14 cellular contexts compared by ENCODE assay signal in genomic region chr4:13367691-13368090, GRCh38.
"Had no signal": no experiment of that assay in that cellular context is flagged by ENCODE, and none has a peak within 500 bp of the region (broad histone marks: within the 10 kb centered on the region; RNA-seq: fewer than 3 reads in every experiment).

No MANE protein-coding gene starts in this region.

- H3K9ac ChIP-seq: SK-N-SH had no signal

- DNase-seq: KBM-7, NCI-H1105 treated with DMSO at 0.1 percent for 48 hours, NCI-H1417 treated with DMSO at 0.1 percent for 48 hours, NCI-H1694 treated with DMSO at 0.1 percent for 48 hours, NCI-H2081 treated with DMSO at 0.1 percent for 48 hours, NCI-H2171, NCI-H226, NCI-H446, NCI-H524 treated with DMSO at 0.1 percent for 48 hours, NCI-H774, SK-N-SH, SW 1271, T-cell had no signal

- H3K4me2 ChIP-seq: SK-N-SH had no signal

- ATAC-seq: T-cell had no signal

- H3K27ac ChIP-seq: RWPE1 had no signal

- H3K9me3 ChIP-seq: SK-N-SH had no signal
